15 cellular contexts compared by ENCODE assay signal in the genomic region with DNA sequence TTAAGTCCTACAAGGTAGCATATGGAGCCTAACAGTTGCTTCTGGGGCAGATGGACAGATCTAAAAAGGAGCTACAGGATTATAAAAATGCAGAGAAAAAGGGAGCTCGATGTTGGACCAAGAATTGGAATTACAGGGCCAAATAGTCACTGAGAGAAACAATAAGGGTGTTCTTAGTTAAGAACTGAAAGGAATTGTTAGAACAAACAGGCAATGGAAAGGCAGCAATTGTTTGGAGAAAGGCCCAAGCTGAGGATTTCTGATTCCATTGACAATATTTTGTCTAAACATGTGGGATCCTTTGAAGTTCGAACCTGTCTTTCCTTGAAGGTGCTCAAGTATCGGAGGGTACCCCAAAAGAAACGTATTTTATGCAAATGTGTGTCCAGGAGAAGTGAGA.
DNase-seq lines count a peak whose midpoint lies in the region; TF ChIP-seq lines count a peak whose summit lies in the region.
"Had no signal": no experiment of that assay in that cellular context is flagged by ENCODE, and none has a peak within 500 bp of the region (broad histone marks: within the 10 kb centered on the region; RNA-seq: fewer than 3 reads in every experiment).

No MANE protein-coding gene starts in this region.

- H3K9me3 ChIP-seq in thyroid gland, result no peaks in the 10 kb centered on the region
- H3K9me3 ChIP-seq: BE2C had no signal

- H3K27ac ChIP-seq in caudate nucleus (ENCODE audit: low read depth, low read length), result peak overlapping the region; percentile 28
- peak overlapping the region; percentile 32 for H3K27ac ChIP-seq in layer of hippocampus (ENCODE audit: low read depth, low read length)
- no peak overlapping the region for H3K27ac ChIP-seq in thyroid gland

- H3K36me3 ChIP-seq in thyroid gland, result no peaks in the 10 kb centered on the region
- H3K36me3 ChIP-seq: BE2C had no signal

- H3K27me3 ChIP-seq in layer of hippocampus (ENCODE audit: control insufficient read depth, insufficient read depth, low read length) (no peaks in the 10 kb centered on the region), thyroid gland (no peaks in the 10 kb centered on the region)
- H3K27me3 ChIP-seq: BE2C had no signal

- no peak for DNase-seq in caudate nucleus (lab: John Stamatoyannopoulos, UW)
- DNase-seq in pons (ENCODE audit: low spot score), result peak; percentile 89
- no peak for DNase-seq in thyroid gland
- no peak for DNase-seq in HuH-7 (ENCODE audit: low spot score)
- DNase-seq in activated T-cell treated with anti-CD3 and anti-CD28 coated beads for 4 hours, result no peak
- no peak for DNase-seq in 8988T
- DNase-seq: BE2C; C1 segment of cervical spinal cord; CD4-positive, CD25-positive, alpha-beta regulatory T cell; CD8-positive, alpha-beta memory T cell; COR-L47; GDM1; HCEC 1CT had no signal

- TF ChIP-seq POLR2A in thyroid gland (IDR thresholded peaks at IDR 0.05), result no peak

- no peaks in the 10 kb centered on the region for H3K4me1 ChIP-seq in thyroid gland
- H3K4me1 ChIP-seq: BE2C had no signal

- WGBS in thyroid gland, 2 donors, result 69 to 71% methylated on average over 4 of the region's 4 CpGs

- no peak for TF ChIP-seq CTCF in thyroid gland (IDR thresholded peaks at IDR 0.05)

- no peak overlapping the region for H3K4me3 ChIP-seq in thyroid gland (replicated peaks in 1 of 3)
- H3K4me3 ChIP-seq: GM23338 had no signal

- intact Hi-C loops in thyroid gland (cut with DNase I), result no loop called here

Comparison
In these comparisons a context has a peak if more than half of its experiments do, and no peak if none do; other contexts are left out.
1. H3K27ac ChIP-seq: peak in caudate nucleus (single experiment) and layer of hippocampus (single experiment); none in thyroid gland (0 of 3).